17 cellular contexts compared by ENCODE assay signal in the genomic region with DNA sequence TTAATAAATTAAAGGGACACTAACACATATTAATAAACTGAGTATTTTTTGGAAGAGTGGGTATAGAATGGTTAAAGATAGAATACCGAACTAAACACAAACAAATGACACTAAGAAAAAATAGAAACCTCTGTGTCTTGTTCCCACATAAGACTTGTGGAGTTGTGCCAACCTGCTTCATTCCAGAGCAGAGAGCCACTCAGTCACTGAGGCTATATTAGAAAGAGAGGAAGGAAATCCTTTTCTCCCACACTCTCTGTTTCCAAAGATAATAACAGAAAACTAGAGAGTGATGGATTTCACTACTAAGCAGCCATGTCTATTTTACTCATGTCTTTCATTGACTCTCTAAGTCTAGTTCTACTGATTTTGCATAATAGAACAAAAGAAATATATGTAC. TPM values are rescaled to one million over a fixed set of nuclear protein-coding genes. Genes with fewer than 3 reads are reported as not detected.
A peak's percentile ranks its signal among the peaks of the same experiment; 100 is the strongest.
DNase-seq lines count a peak whose midpoint lies in the region; ATAC-seq and TF ChIP-seq lines count a peak whose summit lies in the region.
"Had no signal": no experiment of that assay in that cellular context is flagged by ENCODE, and none has a peak within 500 bp of the region (broad histone marks: within the 10 kb centered on the region; RNA-seq: fewer than 3 reads in every experiment).

No MANE protein-coding gene starts in this region.

- no peak overlapping the region for H2AK5ac ChIP-seq in trophoblast cell (ENCODE audit: low read length)

- no peak overlapping the region for H3K9ac ChIP-seq in adipocyte (ENCODE audit: low read length)
- no peak overlapping the region for H3K9ac ChIP-seq in trophoblast cell (ENCODE audit: low read length)

- no peak overlapping the region for H3K23ac ChIP-seq in trophoblast cell (ENCODE audit: low read length)

- no peak overlapping the region for H2BK120ac ChIP-seq in trophoblast cell (ENCODE audit: insufficient read depth, low read length, poor library complexity)

- no peak for TF ChIP-seq CTCF in 22Rv1 (IDR thresholded peaks at IDR 0.05)

- in situ Hi-C loops in G401 (cut with HindIII; ENCODE audit: low sequenced_read_pairs), result no loop called here

- H2BK5ac ChIP-seq in trophoblast cell (ENCODE audit: low read depth, low read length, poor library complexity), result no peak overlapping the region

- no peak overlapping the region for H4K12ac ChIP-seq in trophoblast cell (ENCODE audit: low read depth, low read length)

- H3K79me1 ChIP-seq in trophoblast cell (ENCODE audit: low read length), result no peaks in the 10 kb centered on the region

- DNase-seq in adipocyte (ENCODE audit: low read depth) (peak; percentile 45), dermis blood vessel endothelial cell (peak; percentile 30), right cardiac atrium (no peak), trophoblast cell (no peak), G401 (ENCODE audit: low spot score) (no peak), EL (no peak), AG08395 (ENCODE audit: low spot score) (no peak)
- DNase-seq: Kasumi-1, NCI-H1105 treated with DMSO at 0.1 percent for 48 hours, NCI-H1694 treated with DMSO at 0.1 percent for 48 hours, NCI-H446, SHP77 treated with DMSO at 0.1 percent for 48 hours had no signal

- H3K4me1 ChIP-seq in adipocyte (ENCODE audit: control insufficient read depth, insufficient read depth, low read length) (peaks cover 15% of the 10 kb centered on the region), right cardiac atrium (ENCODE audit: control insufficient read depth, insufficient read depth, low read length) (peaks cover 2% of the 10 kb centered on the region), trophoblast cell (ENCODE audit: control insufficient read depth in 1 of 2, insufficient read depth in 2 of 2, low read length in 2 of 2) (peaks cover 0 to 2% of the 10 kb centered on the region in 2 experiments)

- peak; percentile 26 to 68 for ATAC-seq in right cardiac atrium
- ATAC-seq: HepG2 had no signal

- no peak overlapping the region for H4K8ac ChIP-seq in trophoblast cell (ENCODE audit: low read depth, low read length)

- no peaks in the 10 kb centered on the region for H3K9me3 ChIP-seq in adipocyte (ENCODE audit: control insufficient read depth, low read length)
- no peaks in the 10 kb centered on the region for H3K9me3 ChIP-seq in right cardiac atrium (ENCODE audit: control insufficient read depth, low read length)
- H3K9me3 ChIP-seq in trophoblast cell (ENCODE audit: insufficient read depth, low read depth, low read length), result no peaks in the 10 kb centered on the region

- WGBS in right cardiac atrium, result 6% methylated on average over 1 of the region's 1 CpG
- WGBS in trophoblast cell (ENCODE audit: extremely low coverage, insufficient coverage, insufficient read length), result no CpG with 5 or more reads among the region's 1 CpG

- no peak overlapping the region for H4K91ac ChIP-seq in trophoblast cell (ENCODE audit: low read depth, low read length)

- H2AFZ ChIP-seq in trophoblast cell (ENCODE audit: insufficient read depth, low read length, poor library complexity), result no peak overlapping the region

- H3K79me2 ChIP-seq in trophoblast cell (ENCODE audit: control insufficient read depth, insufficient read depth, low read length, poor library complexity), result no peaks in the 10 kb centered on the region

- no peak overlapping the region for H3K14ac ChIP-seq in trophoblast cell (ENCODE audit: low read length)

- H3K27me3 ChIP-seq in adipocyte (replicated peaks; ENCODE audit: control insufficient read depth, insufficient read depth, low read length) (no peaks in the 10 kb centered on the region), right cardiac atrium (ENCODE audit: control insufficient read depth, insufficient read depth) (no peaks in the 10 kb centered on the region), trophoblast cell (ENCODE audit: insufficient read depth, low read length) (no peaks in the 10 kb centered on the region)

- no peak overlapping the region for H2BK12ac ChIP-seq in trophoblast cell (ENCODE audit: low read length)

- H3K18ac ChIP-seq in trophoblast cell (ENCODE audit: low read length), result no peak overlapping the region

- H3K4me2 ChIP-seq in trophoblast cell (ENCODE audit: low read length), result no peak overlapping the region

- intact Hi-C loops in right cardiac atrium (cut with DNase I), result loop anchor here in 3 of 4 donors (5.0 to 10.0 kb wide), 3 partner anchors 105 to 112 kb away; no protein-coding TSS in a partner anchor

- H3K36me3 ChIP-seq in adipocyte (ENCODE audit: control insufficient read depth, insufficient read depth, low read length, severe bottlenecking) (no peaks in the 10 kb centered on the region), trophoblast cell (ENCODE audit: control insufficient read depth in 1 of 2, insufficient read depth in 2 of 2, low read length in 2 of 2) (no peaks in the 10 kb centered on the region)

- H3K4me3 ChIP-seq in adipocyte (ENCODE audit: low read length), result no peak overlapping the region
- H3K4me3 ChIP-seq in right cardiac atrium (ENCODE audit: low read length), result no peak overlapping the region
- H3K4me3 ChIP-seq in trophoblast cell (ENCODE audit: low read depth, low read length), result no peak overlapping the region

- H3K27ac ChIP-seq in 22Rv1, result 0 out of 2 replicates have a peak overlapping the region, but pooled peaks have one; percentile 7
- no peak overlapping the region for H3K27ac ChIP-seq in right cardiac atrium (ENCODE audit: low read length)
- H3K27ac ChIP-seq in trophoblast cell (ENCODE audit: low read depth, low read length), result no peak overlapping the region

- H3K4ac ChIP-seq in trophoblast cell (ENCODE audit: low read depth, low read length), result no peak overlapping the region

RNA-seq across cellular contexts. Expression of gene CTNNA3, which starts 26.0 kb away (rescaled TPM):
- total RNA-seq in dermis blood vessel endothelial cell (under 0.01 TPM in 1 of 2 replicates, not detected in the other), right cardiac atrium (10 to 100 TPM; 58.4 to 81.7 (median 70.0) TPM)
- polyA plus RNA-seq in right cardiac atrium, result 4.5 TPM
- polyA plus RNA-seq in trophoblast cell (2013), result 4.0 and 4.8 TPM in 2 replicates
- total RNA-seq in G401 (2014; rRNA removed; shearing (Covaris generic)), result not detected in 2 replicates
- total RNA-seq: A673, Daoy, HepG2 had no signal
- polyA plus RNA-seq: CD14-positive monocyte, HepG2 had no signal

Comparison
In these comparisons a context has a peak if more than half of its experiments do, and no peak if none do; other contexts are left out.
1. DNase-seq: peak in adipocyte (single experiment) and dermis blood vessel endothelial cell (single experiment); none in right cardiac atrium (0 of 3), trophoblast cell (0 of 2), G401 (single experiment), EL (single experiment) and AG08395 (single experiment).
2. RNA of gene CTNNA3, which starts 26.0 kb away (total RNA-seq): 58.4 to 81.7 TPM in right cardiac atrium; under 0.01 TPM in dermis blood vessel endothelial cell and not detected in G401; every median in the first group is over 10 times any median in the second.